In genomic region chr3:126304704-126305103, GRCh38 we compare ENCODE assay signal across 17 cellular contexts. TPM values are rescaled to one million over a fixed set of nuclear protein-coding genes. Genes with fewer than 3 reads are reported as not detected.
"Had no signal": no experiment of that assay in that cellular context is flagged by ENCODE, and none has a peak within 500 bp of the region (broad histone marks: within the 10 kb centered on the region; RNA-seq: fewer than 3 reads in every experiment).

No MANE protein-coding gene starts in this region.

- H3K4me3 ChIP-seq: adrenal gland, sigmoid colon, testis, upper lobe of right lung had no signal

- ATAC-seq: activated CD4-positive, CD25-positive, alpha-beta regulatory T cell treated with anti-CD3 and anti-CD28 coated beads, Interleukin-2, amount 50 U/mL, for 24 hours; stimulated activated naive CD8-positive, alpha-beta T cell treated with anti-CD3 and anti-CD28 coated beads, Interleukin-15, amount 100 ng/mL, for 72 hours; T-helper 17 cell; upper lobe of right lung had no signal

- H3K9me3 ChIP-seq: sigmoid colon, testis, upper lobe of right lung had no signal

- H3K27me3 ChIP-seq: adrenal gland, sigmoid colon, testis, upper lobe of right lung had no signal

- H3K4me3 Mint-ChIP-seq: central memory CD8-positive, alpha-beta T cell; immature natural killer cell; memory B cell; nephron; stimulated activated naive CD8-positive, alpha-beta T cell treated with anti-CD3 and anti-CD28 coated beads, Interleukin-15, amount 100 ng/mL, for 72 hours; T-helper 17 cell had no signal

- H3K36me3 ChIP-seq: adrenal gland, sigmoid colon, upper lobe of right lung had no signal

- DNase-seq: activated naive CD4-positive, alpha-beta T cell treated with anti-CD3 and anti-CD28 coated beads, Interleukin-2, amount 50 U/mL, for 16 hours; adrenal gland; cortex of kidney; effector CD8-positive, alpha-beta T cell; immature natural killer cell; sigmoid colon; stimulated activated CD4-positive, alpha-beta T cell treated with anti-CD3 and anti-CD28 coated beads, Interleukin-12 subunit alpha, Interleukin-12 subunit beta, amount 100 ng/mL, for 4 hours; stimulated activated naive CD8-positive, alpha-beta T cell treated with anti-CD3 and anti-CD28 coated beads, Interleukin-15, amount 100 ng/mL, for 72 hours; T-helper 17 cell; testis; upper lobe of right lung had no signal

- H3K4me1 Mint-ChIP-seq: central memory CD8-positive, alpha-beta T cell; immature natural killer cell; memory B cell; nephron; stimulated activated naive CD8-positive, alpha-beta T cell treated with anti-CD3 and anti-CD28 coated beads, Interleukin-15, amount 100 ng/mL, for 72 hours; T-helper 17 cell had no signal

- H3K27ac ChIP-seq: adrenal gland, sigmoid colon, testis, upper lobe of right lung had no signal

- H3K27ac Mint-ChIP-seq: activated T-helper 2 cell treated with anti-CD3 and anti-CD28 coated beads, Interferon-gamma antibody, Interleukin-2, Interleukin-4, amounts not matched to agents 10 μg/mL and 5 μg/mL and 100 μg/mL, durations not matched to agents 14 hours and 24 hours and 36 hours; immature natural killer cell; memory B cell; nephron; stimulated activated naive CD8-positive, alpha-beta T cell treated with anti-CD3 and anti-CD28 coated beads, Interleukin-15, amount 100 ng/mL, for 72 hours; T-helper 17 cell had no signal

- H3K36me3 Mint-ChIP-seq: immature natural killer cell, memory B cell had no signal

- H3K4me1 ChIP-seq: adrenal gland, testis, upper lobe of right lung had no signal

RNA-seq across cellular contexts. Expression of gene KLF15, which starts 52.5 kb away (rescaled TPM):
- total RNA-seq: epithelial cell of proximal tubule had no signal
- polyA plus RNA-seq: immature natural killer cell had no signal
